Comparison of ENCODE assay signal across 1 cellular context in genomic region chr18:3261035-3261392, GRCh38.
A peak's percentile ranks its signal among the peaks of the same experiment; 100 is the strongest.
TF ChIP-seq lines count a peak whose summit lies in the region.

No MANE protein-coding gene starts in this region.

TF ChIP-seq in K562, 482 proteins besides CTCF, POLR2A, EP300 and RAD21 (continued from another document and continues in another):
- TF ChIP-seq ZBTB40 (IDR thresholded peaks at IDR 0.05) (peak; percentile 83), ZBTB40 (CRISPR knock-in tag; IDR thresholded peaks at IDR 0.05) (peak; percentile 80; the same call in 1 of the 2 replicates), MTF1 (CRISPR knock-in tag; IDR thresholded peaks at IDR 0.05; ENCODE audit: borderline replicate concordance) (no peak), MYC (IDR thresholded peaks at IDR 0.05; ENCODE audit: low read depth, low read length) (no peak), MYC (CRISPR knock-in tag; IDR thresholded peaks at IDR 0.05; ENCODE audit: borderline replicate concordance, low read depth) (peak; percentile 70; the same call in 1 of the 2 replicates), SMARCE1 (IDR thresholded peaks at IDR 0.05) (no peak), PATZ1 (CRISPR knock-in tag; IDR thresholded peaks at IDR 0.05; ENCODE audit: borderline replicate concordance) (no peak), CHCHD3 (CRISPR knock-in tag; IDR thresholded peaks at IDR 0.05) (no peak), DMBX1 (CRISPR knock-in tag; IDR thresholded peaks at IDR 0.05; ENCODE audit: borderline replicate concordance) (no peak), ZNF592 (IDR thresholded peaks at IDR 0.05) (0 out of 2 replicates have a peak, but pooled peaks have one; percentile 62)
- TF ChIP-seq, protein P1, sequence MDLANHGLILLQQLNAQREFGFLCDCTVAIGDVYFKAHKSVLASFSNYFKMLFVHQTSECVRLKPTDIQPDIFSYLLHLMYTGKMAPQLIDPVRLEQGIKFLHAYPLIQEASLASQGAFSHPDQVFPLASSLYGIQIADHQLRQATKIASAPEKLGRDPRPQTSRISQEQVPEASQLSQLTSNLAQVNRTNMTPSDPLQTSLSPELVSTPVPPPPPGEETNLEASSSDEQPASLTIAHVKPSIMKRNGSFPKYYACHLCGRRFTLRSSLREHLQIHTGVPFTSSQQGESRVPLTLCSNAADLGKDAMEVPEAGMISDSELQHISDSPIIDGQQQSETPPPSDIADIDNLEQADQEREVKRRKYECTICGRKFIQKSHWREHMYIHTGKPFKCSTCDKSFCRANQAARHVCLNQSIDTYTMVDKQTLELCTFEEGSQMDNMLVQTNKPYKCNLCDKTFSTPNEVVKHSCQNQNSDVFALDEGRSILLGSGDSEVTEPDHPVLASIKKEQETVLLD (IDR thresholded peaks at IDR 0.05), result no peak
- TF ChIP-seq, protein P2, sequence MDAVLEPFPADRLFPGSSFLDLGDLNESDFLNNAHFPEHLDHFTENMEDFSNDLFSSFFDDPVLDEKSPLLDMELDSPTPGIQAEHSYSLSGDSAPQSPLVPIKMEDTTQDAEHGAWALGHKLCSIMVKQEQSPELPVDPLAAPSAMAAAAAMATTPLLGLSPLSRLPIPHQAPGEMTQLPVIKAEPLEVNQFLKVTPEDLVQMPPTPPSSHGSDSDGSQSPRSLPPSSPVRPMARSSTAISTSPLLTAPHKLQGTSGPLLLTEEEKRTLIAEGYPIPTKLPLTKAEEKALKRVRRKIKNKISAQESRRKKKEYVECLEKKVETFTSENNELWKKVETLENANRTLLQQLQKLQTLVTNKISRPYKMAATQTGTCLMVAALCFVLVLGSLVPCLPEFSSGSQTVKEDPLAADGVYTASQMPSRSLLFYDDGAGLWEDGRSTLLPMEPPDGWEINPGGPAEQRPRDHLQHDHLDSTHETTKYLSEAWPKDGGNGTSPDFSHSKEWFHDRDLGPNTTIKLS (IDR thresholded peaks at IDR 0.05; ENCODE audit: borderline replicate concordance, low read depth), result no peak
- TF ChIP-seq, protein P3, sequence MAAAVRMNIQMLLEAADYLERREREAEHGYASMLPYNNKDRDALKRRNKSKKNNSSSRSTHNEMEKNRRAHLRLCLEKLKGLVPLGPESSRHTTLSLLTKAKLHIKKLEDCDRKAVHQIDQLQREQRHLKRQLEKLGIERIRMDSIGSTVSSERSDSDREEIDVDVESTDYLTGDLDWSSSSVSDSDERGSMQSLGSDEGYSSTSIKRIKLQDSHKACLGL (CRISPR knock-in tag; IDR thresholded peaks at IDR 0.05; ENCODE audit: borderline replicate concordance, poor library complexity, severe bottlenecking), result no peak
- TF ChIP-seq, protein P4, sequence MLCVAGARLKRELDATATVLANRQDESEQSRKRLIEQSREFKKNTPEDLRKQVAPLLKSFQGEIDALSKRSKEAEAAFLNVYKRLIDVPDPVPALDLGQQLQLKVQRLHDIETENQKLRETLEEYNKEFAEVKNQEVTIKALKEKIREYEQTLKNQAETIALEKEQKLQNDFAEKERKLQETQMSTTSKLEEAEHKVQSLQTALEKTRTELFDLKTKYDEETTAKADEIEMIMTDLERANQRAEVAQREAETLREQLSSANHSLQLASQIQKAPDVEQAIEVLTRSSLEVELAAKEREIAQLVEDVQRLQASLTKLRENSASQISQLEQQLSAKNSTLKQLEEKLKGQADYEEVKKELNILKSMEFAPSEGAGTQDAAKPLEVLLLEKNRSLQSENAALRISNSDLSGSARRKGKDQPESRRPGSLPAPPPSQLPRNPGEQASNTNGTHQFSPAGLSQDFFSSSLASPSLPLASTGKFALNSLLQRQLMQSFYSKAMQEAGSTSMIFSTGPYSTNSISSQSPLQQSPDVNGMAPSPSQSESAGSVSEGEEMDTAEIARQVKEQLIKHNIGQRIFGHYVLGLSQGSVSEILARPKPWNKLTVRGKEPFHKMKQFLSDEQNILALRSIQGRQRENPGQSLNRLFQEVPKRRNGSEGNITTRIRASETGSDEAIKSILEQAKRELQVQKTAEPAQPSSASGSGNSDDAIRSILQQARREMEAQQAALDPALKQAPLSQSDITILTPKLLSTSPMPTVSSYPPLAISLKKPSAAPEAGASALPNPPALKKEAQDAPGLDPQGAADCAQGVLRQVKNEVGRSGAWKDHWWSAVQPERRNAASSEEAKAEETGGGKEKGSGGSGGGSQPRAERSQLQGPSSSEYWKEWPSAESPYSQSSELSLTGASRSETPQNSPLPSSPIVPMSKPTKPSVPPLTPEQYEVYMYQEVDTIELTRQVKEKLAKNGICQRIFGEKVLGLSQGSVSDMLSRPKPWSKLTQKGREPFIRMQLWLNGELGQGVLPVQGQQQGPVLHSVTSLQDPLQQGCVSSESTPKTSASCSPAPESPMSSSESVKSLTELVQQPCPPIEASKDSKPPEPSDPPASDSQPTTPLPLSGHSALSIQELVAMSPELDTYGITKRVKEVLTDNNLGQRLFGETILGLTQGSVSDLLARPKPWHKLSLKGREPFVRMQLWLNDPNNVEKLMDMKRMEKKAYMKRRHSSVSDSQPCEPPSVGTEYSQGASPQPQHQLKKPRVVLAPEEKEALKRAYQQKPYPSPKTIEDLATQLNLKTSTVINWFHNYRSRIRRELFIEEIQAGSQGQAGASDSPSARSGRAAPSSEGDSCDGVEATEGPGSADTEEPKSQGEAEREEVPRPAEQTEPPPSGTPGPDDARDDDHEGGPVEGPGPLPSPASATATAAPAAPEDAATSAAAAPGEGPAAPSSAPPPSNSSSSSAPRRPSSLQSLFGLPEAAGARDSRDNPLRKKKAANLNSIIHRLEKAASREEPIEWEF (CRISPR knock-in tag; IDR thresholded peaks at IDR 0.05), result no peak
- TF ChIP-seq, protein P5, sequence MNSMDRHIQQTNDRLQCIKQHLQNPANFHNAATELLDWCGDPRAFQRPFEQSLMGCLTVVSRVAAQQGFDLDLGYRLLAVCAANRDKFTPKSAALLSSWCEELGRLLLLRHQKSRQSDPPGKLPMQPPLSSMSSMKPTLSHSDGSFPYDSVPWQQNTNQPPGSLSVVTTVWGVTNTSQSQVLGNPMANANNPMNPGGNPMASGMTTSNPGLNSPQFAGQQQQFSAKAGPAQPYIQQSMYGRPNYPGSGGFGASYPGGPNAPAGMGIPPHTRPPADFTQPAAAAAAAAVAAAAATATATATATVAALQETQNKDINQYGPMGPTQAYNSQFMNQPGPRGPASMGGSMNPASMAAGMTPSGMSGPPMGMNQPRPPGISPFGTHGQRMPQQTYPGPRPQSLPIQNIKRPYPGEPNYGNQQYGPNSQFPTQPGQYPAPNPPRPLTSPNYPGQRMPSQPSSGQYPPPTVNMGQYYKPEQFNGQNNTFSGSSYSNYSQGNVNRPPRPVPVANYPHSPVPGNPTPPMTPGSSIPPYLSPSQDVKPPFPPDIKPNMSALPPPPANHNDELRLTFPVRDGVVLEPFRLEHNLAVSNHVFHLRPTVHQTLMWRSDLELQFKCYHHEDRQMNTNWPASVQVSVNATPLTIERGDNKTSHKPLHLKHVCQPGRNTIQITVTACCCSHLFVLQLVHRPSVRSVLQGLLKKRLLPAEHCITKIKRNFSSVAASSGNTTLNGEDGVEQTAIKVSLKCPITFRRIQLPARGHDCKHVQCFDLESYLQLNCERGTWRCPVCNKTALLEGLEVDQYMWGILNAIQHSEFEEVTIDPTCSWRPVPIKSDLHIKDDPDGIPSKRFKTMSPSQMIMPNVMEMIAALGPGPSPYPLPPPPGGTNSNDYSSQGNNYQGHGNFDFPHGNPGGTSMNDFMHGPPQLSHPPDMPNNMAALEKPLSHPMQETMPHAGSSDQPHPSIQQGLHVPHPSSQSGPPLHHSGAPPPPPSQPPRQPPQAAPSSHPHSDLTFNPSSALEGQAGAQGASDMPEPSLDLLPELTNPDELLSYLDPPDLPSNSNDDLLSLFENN (IDR thresholded peaks at IDR 0.05; ENCODE audit: low read depth in 2 of 2, low read length in 2 of 2), result no peak
